In the genomic region with DNA sequence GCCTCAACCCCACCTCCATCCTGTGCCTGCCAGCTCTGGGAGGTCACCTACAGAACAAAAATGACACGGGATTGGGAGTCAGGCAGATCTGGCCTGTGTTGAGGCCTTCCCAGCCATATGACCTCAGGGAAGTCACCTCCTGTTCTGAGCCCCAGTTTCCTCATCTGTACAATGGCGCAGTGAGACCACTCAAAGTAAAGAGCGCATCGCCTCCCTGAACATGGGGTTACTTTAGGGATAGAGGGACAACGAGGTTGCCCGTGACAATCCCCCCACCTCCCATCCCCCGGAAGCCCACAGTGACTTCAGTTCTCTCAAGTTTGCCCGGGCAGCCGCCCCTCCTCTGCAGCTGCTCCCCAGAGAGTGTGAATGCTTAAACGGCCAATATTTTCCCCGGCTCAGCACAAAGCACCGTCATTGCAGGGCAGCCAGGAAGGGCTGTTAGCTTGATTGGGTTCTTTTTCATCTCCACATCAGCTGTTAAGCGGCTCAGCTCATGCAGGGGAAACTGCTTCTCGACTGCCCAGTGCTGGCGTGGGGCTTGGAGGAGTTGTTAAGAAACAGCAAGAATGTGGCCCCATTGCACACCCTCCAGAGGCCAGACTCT, we compare ENCODE assay signal across 8 cellular contexts.
A peak's percentile ranks its signal among the peaks of the same experiment; 100 is the strongest.
DNase-seq lines count a peak whose midpoint lies in the region; ATAC-seq and TF ChIP-seq lines count a peak whose summit lies in the region.

No MANE protein-coding gene starts in this region.

- H3K27ac Mint-ChIP-seq in endodermal cell = no peak overlapping the region

- H3K23ac ChIP-seq in neuronal stem cell (ENCODE audit: low read depth, low read length, poor library complexity) = no peak overlapping the region

- no peak overlapping the region for H3K4me3 Mint-ChIP-seq in endodermal cell

- WGBS in endodermal cell (ENCODE audit: insufficient coverage in 1 of 2, insufficient read length in 1 of 2), 2 experiments = 59 to 70% methylated on average over 8 to 15 of the region's 15 CpGs
- WGBS in neuronal stem cell (ENCODE audit: extremely low coverage in 2 of 2, insufficient read length in 2 of 2, insufficient replicate concordance in 1 of 2), 2 donors = no CpG with 5 or more reads among the region's 15 CpGs

- H3K9ac ChIP-seq in endodermal cell (ENCODE audit: extremely low read depth, low read length, poor library complexity, severe bottlenecking) (no peak overlapping the region), neuronal stem cell (ENCODE audit: low read depth, low read length, poor library complexity) (no peak overlapping the region)

- no peak overlapping the region for H4K8ac ChIP-seq in neuronal stem cell (ENCODE audit: low read depth, low read length)

- no peaks in the 10 kb centered on the region for H3K27me3 Mint-ChIP-seq in endodermal cell (ENCODE audit: insufficient read depth)

- no peaks in the 10 kb centered on the region for H3K79me1 ChIP-seq in neuronal stem cell (ENCODE audit: low read depth, low read length)

- no peak overlapping the region for H2BK15ac ChIP-seq in neuronal stem cell (ENCODE audit: low read length)

- H2BK5ac ChIP-seq in neuronal stem cell (ENCODE audit: low read length) = peak overlapping the region; percentile 43

- peaks cover 4% of the 10 kb centered on the region for H3K9me3 Mint-ChIP-seq in endodermal cell

- H3K27ac ChIP-seq in endodermal cell (ENCODE audit: low read depth, low read length) (no peak overlapping the region), neuronal stem cell (replicated peaks; ENCODE audit: low read length) (peak overlapping the region; percentile 29)

- H2BK12ac ChIP-seq in neuronal stem cell (ENCODE audit: low read length) = no peak overlapping the region

- H4K91ac ChIP-seq in neuronal stem cell (ENCODE audit: low read depth, low read length, poor library complexity) = no peak overlapping the region

- no peak overlapping the region for H3K14ac ChIP-seq in neuronal stem cell (ENCODE audit: low read length)

- H3K18ac ChIP-seq in neuronal stem cell (ENCODE audit: low read length) = peak overlapping the region; percentile 31

- no peak for TF ChIP-seq CTCF in endodermal cell (conservative IDR thresholded peaks at IDR 0.05)

- no peak overlapping the region for H2BK120ac ChIP-seq in neuronal stem cell (ENCODE audit: low read depth, low read length)

- no peak overlapping the region for H3K4ac ChIP-seq in neuronal stem cell (ENCODE audit: low read length)

- no peak for ATAC-seq in HG03196 (IDR thresholded peaks at IDR 0.05; ENCODE audit: unreplicated experiment)

- no peaks in the 10 kb centered on the region for H3K36me3 Mint-ChIP-seq in endodermal cell (ENCODE audit: low read depth)

- H2AFZ ChIP-seq in neuronal stem cell (ENCODE audit: low read length) = peak overlapping the region; percentile 77

- POLR2A ChIA-PET in HEK293T (lab: Yijun Ruan, JAX) = no interaction called here

- peaks cover 19% of the 10 kb centered on the region for H3K4me1 Mint-ChIP-seq in endodermal cell

- H3K27me3 ChIP-seq in endodermal cell (ENCODE audit: control insufficient read depth, insufficient read depth, low read length, poor library complexity, severe bottlenecking) (no peaks in the 10 kb centered on the region), neuronal stem cell (ENCODE audit: control insufficient read depth in 3 of 3, insufficient read depth in 3 of 3, low read depth in 1 of 3, low read length in 3 of 3) (peaks cover 0 to 31% (median 0%) of the 10 kb centered on the region in 3 experiments)

- no peak overlapping the region for H3K4me2 ChIP-seq in neuronal stem cell (ENCODE audit: insufficient read depth, low read length, poor library complexity, severe bottlenecking)

- DNase-seq in D341Med (ENCODE audit: low spot score) = peak; percentile 82
- peak; percentile 24 for DNase-seq in NCI-H2227 treated with DMSO at 0.1 percent for 48 hours (lab: John Stamatoyannopoulos, UW)
- peak; percentile 74 for DNase-seq in endodermal cell
- no peak for DNase-seq in neuronal stem cell (ENCODE audit: low spot score)
- no peak for DNase-seq in OCI-M2 (lab: John Stamatoyannopoulos, UW; ENCODE audit: unreplicated experiment)
- no peak for DNase-seq in HEK293T (ENCODE audit: extremely low spot score)
- no peak for DNase-seq in NCI-H2029 (lab: John Stamatoyannopoulos, UW)

- no peaks in the 10 kb centered on the region for H3K9me3 ChIP-seq in endodermal cell (ENCODE audit: control insufficient read depth, low read length)
- peaks cover 4 to 15% of the 10 kb centered on the region in 2 donors for H3K9me3 ChIP-seq in neuronal stem cell (replicated peaks in 1 of 2; ENCODE audit: control insufficient read depth in 2 of 2, insufficient read depth in 1 of 2, low read depth in 1 of 2, low read length in 2 of 2)

- H3K4me1 ChIP-seq in endodermal cell (ENCODE audit: control insufficient read depth, insufficient read depth, low read length) (peaks cover 5% of the 10 kb centered on the region), neuronal stem cell (ENCODE audit: control insufficient read depth in 2 of 2, insufficient read depth in 1 of 2, low read depth in 1 of 2, low read length in 2 of 2) (peaks cover 14 to 25% of the 10 kb centered on the region in 2 donors)

- no peak overlapping the region for H3K4me3 ChIP-seq in endodermal cell (ENCODE audit: low read length)
- H3K4me3 ChIP-seq in neuronal stem cell (ENCODE audit: low read length in 2 of 2) = no peak overlapping the region

- H3K36me3 ChIP-seq in endodermal cell (ENCODE audit: control insufficient read depth, insufficient read depth, low read length) (no peaks in the 10 kb centered on the region), neuronal stem cell (replicated peaks in 1 of 2; ENCODE audit: control insufficient read depth in 2 of 2, insufficient read depth in 2 of 2, low read length in 2 of 2) (no peaks in the 10 kb centered on the region)

- CTCF ChIA-PET in HEK293T (lab: Yijun Ruan, JAX) = interaction anchor here (0.6 kb wide), 1 partner anchor 23 kb away, joined by 3 read pairs; no protein-coding TSS in a partner anchor

- H2AK5ac ChIP-seq in neuronal stem cell (ENCODE audit: low read depth, low read length) = peak overlapping the region; percentile 41

TF ChIP-seq in HEK293T, 16 proteins besides CTCF, POLR2A, EP300 and RAD21:
- no peak for TF ChIP-seq BHLHE40 (IDR thresholded peaks at IDR 0.05; ENCODE audit: borderline replicate concordance)
- no peak for TF ChIP-seq SP1 (IDR thresholded peaks at IDR 0.05)
- TF ChIP-seq TARDBP (IDR thresholded peaks at IDR 0.05) = no peak
- no peak for TF ChIP-seq L3MBTL2 (conservative IDR thresholded peaks at IDR 0.05)
- no peak for TF ChIP-seq SUZ12 (IDR thresholded peaks at IDR 0.05)
- TF ChIP-seq, protein P1, sequence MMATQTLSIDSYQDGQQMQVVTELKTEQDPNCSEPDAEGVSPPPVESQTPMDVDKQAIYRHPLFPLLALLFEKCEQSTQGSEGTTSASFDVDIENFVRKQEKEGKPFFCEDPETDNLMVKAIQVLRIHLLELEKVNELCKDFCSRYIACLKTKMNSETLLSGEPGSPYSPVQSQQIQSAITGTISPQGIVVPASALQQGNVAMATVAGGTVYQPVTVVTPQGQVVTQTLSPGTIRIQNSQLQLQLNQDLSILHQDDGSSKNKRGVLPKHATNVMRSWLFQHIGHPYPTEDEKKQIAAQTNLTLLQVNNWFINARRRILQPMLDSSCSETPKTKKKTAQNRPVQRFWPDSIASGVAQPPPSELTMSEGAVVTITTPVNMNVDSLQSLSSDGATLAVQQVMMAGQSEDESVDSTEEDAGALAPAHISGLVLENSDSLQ (IDR thresholded peaks at IDR 0.05) = no peak
- TF ChIP-seq NFRKB (IDR thresholded peaks at IDR 0.05) = no peak
- no peak for TF ChIP-seq FOXA1 (IDR thresholded peaks at IDR 0.05)
- no peak for TF ChIP-seq CTBP1 (IDR thresholded peaks at IDR 0.05; ENCODE audit: borderline replicate concordance)
- TF ChIP-seq FOXM1 (IDR thresholded peaks at IDR 0.05; ENCODE audit: borderline replicate concordance) = no peak
- TF ChIP-seq FOXK2 (IDR thresholded peaks at IDR 0.05) = no peak
- no peak for TF ChIP-seq ELF4 (IDR thresholded peaks at IDR 0.05)

Comparison
In these comparisons a context has a peak if more than half of its experiments do, and no peak if none do; other contexts are left out.
1. DNase-seq: peak in D341Med (single experiment), NCI-H2227 treated with DMSO at 0.1 percent for 48 hours (single experiment) and endodermal cell (single experiment); none in neuronal stem cell (single experiment), OCI-M2 (single experiment), HEK293T (single experiment) and NCI-H2029 (single experiment).